ENCODE assay signal across 8 cellular contexts in the genomic region with DNA sequence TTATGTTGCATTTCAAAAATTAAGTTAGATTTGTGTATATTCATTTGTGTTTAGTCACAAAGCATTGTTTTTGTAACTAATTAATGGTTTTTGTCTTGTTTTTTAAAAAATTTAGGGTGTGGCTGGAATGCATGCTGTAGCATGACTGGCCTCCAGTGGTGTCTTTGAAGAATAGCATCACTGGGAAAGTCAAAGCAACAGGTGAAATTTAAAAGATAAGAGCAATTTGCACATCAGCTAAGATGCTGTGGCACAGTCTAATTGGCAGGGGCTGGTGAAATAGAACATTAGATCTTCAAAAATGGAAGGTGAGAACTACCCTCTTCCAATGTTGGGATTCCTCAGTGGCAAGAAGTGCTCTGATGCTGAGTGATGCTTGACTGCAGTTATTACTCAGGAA. TPM values are rescaled to one million over a fixed set of nuclear protein-coding genes. Genes with fewer than 3 reads are reported as not detected.
A peak's percentile ranks its signal among the peaks of the same experiment; 100 is the strongest.
DNase-seq lines count a peak whose midpoint lies in the region; ATAC-seq, FAIRE-seq and TF ChIP-seq lines count a peak whose summit lies in the region.

No MANE protein-coding gene starts in this region.

- no peak for ATAC-seq in HG03175 (IDR thresholded peaks at IDR 0.05; ENCODE audit: unreplicated experiment)

- H2AFZ ChIP-seq in endothelial cell of umbilical vein (ENCODE audit: low read depth, low read length), result no peak overlapping the region

- H3K9me3 ChIP-seq in endothelial cell of umbilical vein (replicated peaks; ENCODE audit: control insufficient read depth, insufficient read depth, low read length) (no peaks in the 10 kb centered on the region), testis (no peaks in the 10 kb centered on the region)

- H3K27me3 Mint-ChIP-seq in activated T-helper 1 cell treated with anti-CD3 and anti-CD28 coated beads, Interleukin-12 subunit alpha, Interleukin-12 subunit beta, Interleukin-2, Interleukin-4 antibody, amounts not matched to agents 30 ng/mL and 10 ng/mL and 1 ng/mL, durations not matched to agents 14 hours and 24 hours and 36 hours (ENCODE audit: insufficient read depth), result peaks cover 7% of the 10 kb centered on the region

- H3K4me1 ChIP-seq in endothelial cell of umbilical vein (ENCODE audit: control insufficient read depth, extremely low read depth, insufficient read depth, low read length), result no peaks in the 10 kb centered on the region
- no peaks in the 10 kb centered on the region for H3K4me1 ChIP-seq in testis

- H3K4me3 ChIP-seq in endothelial cell of umbilical vein (replicated peaks in 1 of 3; ENCODE audit: insufficient read depth in 1 of 3, low read depth in 1 of 3, low read length in 3 of 3) (no peak overlapping the region), testis (no peak overlapping the region)

- peak; percentile 15 for DNase-seq in SKM-1 (lab: John Stamatoyannopoulos, UW; ENCODE audit: unreplicated experiment)
- DNase-seq in SKM-1 treated with dmso at 0.1 percent for 144 hours (lab: John Stamatoyannopoulos, UW; ENCODE audit: unreplicated experiment), result no peak
- peak; percentile 26 for DNase-seq in NCI-H446 treated with DMSO at 0.1 percent for 48 hours (lab: John Stamatoyannopoulos, UW)
- DNase-seq in endothelial cell of umbilical vein (ENCODE audit: low read depth, low spot score), result no peak
- no peak for DNase-seq in testis
- DNase-seq in activated T-helper 1 cell treated with anti-CD3 and anti-CD28 coated beads, Interleukin-12 subunit alpha, Interleukin-12 subunit beta, Interleukin-2, Interleukin-4 antibody, amounts not matched to agents 30 ng/mL and 10 ng/mL and 1 ng/mL, durations not matched to agents 14 hours and 24 hours and 36 hours (ENCODE audit: low spot score), result no peak
- no peak for DNase-seq in activated CD4-positive, alpha-beta T cell treated with anti-CD3 and anti-CD28 coated beads for 48 hours

- no TSS peak for BruUV-seq in endothelial cell of umbilical vein (replicated peaks; lab: Mats Ljungman, UMichigan)

- POLR2A ChIA-PET in endothelial cell of umbilical vein (lab: Charles Lee), result no interaction called here

- TF ChIP-seq POLR2A in endothelial cell of umbilical vein (IDR thresholded peaks at IDR 0.05; ENCODE audit: low read depth, low read length) (no peak), testis (IDR thresholded peaks at IDR 0.05) (no peak)

- dilution Hi-C loops in endothelial cell of umbilical vein (cut with MboI; ENCODE audit: extremely low pct_ligation_motif_present, low sequenced_read_pairs), result no loop called here

- no peak overlapping the region for H3K4me2 ChIP-seq in endothelial cell of umbilical vein (ENCODE audit: insufficient read depth, low read length)

- H3K9me1 ChIP-seq in endothelial cell of umbilical vein (replicated peaks; ENCODE audit: control insufficient read depth, extremely low read depth, insufficient read depth, low read length), result no peaks in the 10 kb centered on the region

- H3K4me3 Mint-ChIP-seq in activated T-helper 1 cell treated with anti-CD3 and anti-CD28 coated beads, Interleukin-12 subunit alpha, Interleukin-12 subunit beta, Interleukin-2, Interleukin-4 antibody, amounts not matched to agents 30 ng/mL and 10 ng/mL and 1 ng/mL, durations not matched to agents 14 hours and 24 hours and 36 hours, result no peak overlapping the region

- H3K9me3 Mint-ChIP-seq in activated T-helper 1 cell treated with anti-CD3 and anti-CD28 coated beads, Interleukin-12 subunit alpha, Interleukin-12 subunit beta, Interleukin-2, Interleukin-4 antibody, amounts not matched to agents 30 ng/mL and 10 ng/mL and 1 ng/mL, durations not matched to agents 14 hours and 24 hours and 36 hours, result no peaks in the 10 kb centered on the region

- no peaks in the 10 kb centered on the region for H3K79me2 ChIP-seq in endothelial cell of umbilical vein (ENCODE audit: control insufficient read depth, insufficient read depth, low read length)

- peak; percentile 7 to 12 for TF ChIP-seq CTCF in endothelial cell of umbilical vein (IDR thresholded peaks at IDR 0.05; ENCODE audit: extremely low read depth in 1 of 2, insufficient read depth in 1 of 2, low read depth in 1 of 2, low read length in 2 of 2)
- peak; percentile 54 to 65 (median 64) for TF ChIP-seq CTCF in testis (IDR thresholded peaks at IDR 0.05)

- intact Hi-C loops in endothelial cell of umbilical vein (cut with micrococcal nuclease), result no loop called here
- intact Hi-C loops in testis (cut with DNase I; ENCODE audit: low total_unique reads), result no loop called here
- intact Hi-C loops in activated T-helper 1 cell treated with anti-CD3 and anti-CD28 coated beads, Interleukin-12 subunit alpha, Interleukin-12 subunit beta, Interleukin-2, Interleukin-4 antibody, amounts not matched to agents 30 ng/mL and 10 ng/mL and 1 ng/mL, durations not matched to agents 14 hours and 24 hours and 36 hours (cut with micrococcal nuclease), result no loop called here

- H3K27ac ChIP-seq in endothelial cell of umbilical vein (ENCODE audit: insufficient read depth, low read depth, low read length) (no peak overlapping the region), testis (no peak overlapping the region)

- H3K27me3 ChIP-seq in endothelial cell of umbilical vein (ENCODE audit: control insufficient read depth in 2 of 2, insufficient read depth in 2 of 2, low read length in 2 of 2) (no peaks in the 10 kb centered on the region), testis (no peaks in the 10 kb centered on the region)

- no peaks in the 10 kb centered on the region for H3K4me1 Mint-ChIP-seq in activated T-helper 1 cell treated with anti-CD3 and anti-CD28 coated beads, Interleukin-12 subunit alpha, Interleukin-12 subunit beta, Interleukin-2, Interleukin-4 antibody, amounts not matched to agents 30 ng/mL and 10 ng/mL and 1 ng/mL, durations not matched to agents 14 hours and 24 hours and 36 hours (ENCODE audit: low read depth)

- no peak overlapping the region for H3K9ac ChIP-seq in endothelial cell of umbilical vein (replicated peaks; ENCODE audit: extremely low read depth, insufficient read depth, low read length)

- FAIRE-seq in endothelial cell of umbilical vein (lab: Jason Lieb, UNC), result no peak

- CTCF ChIA-PET in endothelial cell of umbilical vein (lab: Charles Lee), result no interaction called here

- no peaks in the 10 kb centered on the region for H4K20me1 ChIP-seq in endothelial cell of umbilical vein (replicated peaks; ENCODE audit: control insufficient read depth, extremely low read depth, insufficient read depth, low read length)

- H3K36me3 ChIP-seq in endothelial cell of umbilical vein (ENCODE audit: control insufficient read depth in 2 of 2, extremely low read depth in 1 of 2, insufficient read depth in 2 of 2, low read length in 2 of 2), result no peaks in the 10 kb centered on the region
- no peaks in the 10 kb centered on the region for H3K36me3 ChIP-seq in testis (ENCODE audit: low read depth, missing control alignments)

- no peak overlapping the region for H3K27ac Mint-ChIP-seq in activated T-helper 1 cell treated with anti-CD3 and anti-CD28 coated beads, Interleukin-12 subunit alpha, Interleukin-12 subunit beta, Interleukin-2, Interleukin-4 antibody, amounts not matched to agents 30 ng/mL and 10 ng/mL and 1 ng/mL, durations not matched to agents 14 hours and 24 hours and 36 hours

- H3K36me3 Mint-ChIP-seq in activated T-helper 1 cell treated with anti-CD3 and anti-CD28 coated beads, Interleukin-12 subunit alpha, Interleukin-12 subunit beta, Interleukin-2, Interleukin-4 antibody, amounts not matched to agents 30 ng/mL and 10 ng/mL and 1 ng/mL, durations not matched to agents 14 hours and 24 hours and 36 hours (ENCODE audit: low read depth), result no peaks in the 10 kb centered on the region

TF ChIP-seq in endothelial cell of umbilical vein, 7 proteins besides CTCF, POLR2A, EP300 and RAD21:
- TF ChIP-seq POLR2AphosphoS5 (IDR thresholded peaks at IDR 0.05; ENCODE audit: insufficient read depth, low read depth, low read length) (no peak), FOS (IDR thresholded peaks at IDR 0.05; ENCODE audit: borderline replicate concordance, insufficient read depth, low read length) (no peak), EZH2 (IDR thresholded peaks at IDR 0.05; ENCODE audit: borderline replicate concordance, low read depth, low read length, severe bottlenecking) (no peak), JUN (IDR thresholded peaks at IDR 0.05; ENCODE audit: borderline replicate concordance, insufficient read depth, insufficient read length, low read depth) (no peak), GATA2 (IDR thresholded peaks at IDR 0.05; ENCODE audit: insufficient read depth, insufficient read length, low read depth, low read length) (no peak), MYC (IDR thresholded peaks at IDR 0.05; ENCODE audit: low read depth, low read length) (no peak)
- TF ChIP-seq, protein P1, sequence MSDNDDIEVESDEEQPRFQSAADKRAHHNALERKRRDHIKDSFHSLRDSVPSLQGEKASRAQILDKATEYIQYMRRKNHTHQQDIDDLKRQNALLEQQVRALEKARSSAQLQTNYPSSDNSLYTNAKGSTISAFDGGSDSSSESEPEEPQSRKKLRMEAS (IDR thresholded peaks at IDR 0.05; ENCODE audit: insufficient read depth, insufficient read length), result no peak
TF ChIP-seq in endothelial cell of umbilical vein: peak in this region for 0.

RNA-seq across cellular contexts. Expression of a gene that starts 45.3 kb away (rescaled TPM):
- total RNA-seq in endothelial cell of umbilical vein, result not detected in 2 replicates
- polyA plus RNA-seq in endothelial cell of umbilical vein, result not detected in 2 replicates
- not detected in 2 replicates for polyA plus RNA-seq in endothelial cell of umbilical vein (2011; cell fraction: cytosol; rRNA removed)
- polyA plus RNA-seq in endothelial cell of umbilical vein (2011; cell fraction: nucleus; rRNA removed), result not detected in 2 replicates
- 0.18 and 0.24 TPM in 2 replicates for polyA plus RNA-seq in endothelial cell of umbilical vein (2012)
- 0.02 TPM in 1 of 2 replicates, not detected in the other for polyA minus RNA-seq in endothelial cell of umbilical vein
- polyA minus RNA-seq in endothelial cell of umbilical vein (2011; cell fraction: cytosol; rRNA and poly(A)+ RNA removed), result not detected
- 0.10 TPM in 1 of 2 replicates, not detected in the other for polyA minus RNA-seq in endothelial cell of umbilical vein (2011; cell fraction: nucleus; rRNA and poly(A)+ RNA removed)
- 10 to 100 TPM; 28.0 to 28.6 TPM for total RNA-seq in testis
- polyA plus RNA-seq in testis (ENCODE audit: insufficient read depth, low read depth, low replicate concordance), result 40.0 TPM
- total RNA-seq in activated T-helper 1 cell treated with anti-CD3 and anti-CD28 coated beads, Interleukin-12 subunit alpha, Interleukin-12 subunit beta, Interleukin-2, Interleukin-4 antibody, amounts not matched to agents 30 ng/mL and 10 ng/mL and 1 ng/mL, durations not matched to agents 14 hours and 24 hours and 36 hours, result 2.9 and 3.1 TPM in 2 replicates

Comparison
In these comparisons a context has a peak if more than half of its experiments do, and no peak if none do; other contexts are left out.
1. DNase-seq: peak in SKM-1 (single experiment) and NCI-H446 treated with DMSO at 0.1 percent for 48 hours (single experiment); none in SKM-1 treated with dmso at 0.1 percent for 144 hours (single experiment), endothelial cell of umbilical vein (single experiment), testis (single experiment), activated T-helper 1 cell treated with anti-CD3 and anti-CD28 coated beads, Interleukin-12 subunit alpha, Interleukin-12 subunit beta, Interleukin-2, Interleukin-4 antibody, amounts not matched to agents 30 ng/mL and 10 ng/mL and 1 ng/mL, durations not matched to agents 14 hours and 24 hours and 36 hours (single experiment) and activated CD4-positive, alpha-beta T cell treated with anti-CD3 and anti-CD28 coated beads for 48 hours (single experiment).